ENCODE assay signal across 2 cellular contexts in the genomic region with DNA sequence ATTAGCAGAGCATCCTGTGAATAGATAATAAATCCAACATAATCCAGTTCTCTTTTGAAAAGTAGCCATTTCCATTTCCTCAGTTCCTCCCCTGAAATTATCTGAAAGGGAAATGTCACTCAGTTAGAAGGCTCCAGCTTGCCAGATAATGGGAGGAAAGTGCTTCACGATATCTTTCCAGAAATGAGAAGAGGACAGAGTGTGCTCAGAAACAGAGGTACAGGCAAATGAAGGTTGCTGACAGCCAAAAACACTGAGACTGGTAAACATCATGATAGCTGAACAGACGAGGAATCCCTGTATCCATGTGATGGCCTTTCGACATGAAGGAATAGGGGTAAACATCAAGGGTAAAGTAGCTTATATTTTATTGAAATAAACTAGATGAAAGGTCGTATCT.
TF ChIP-seq lines count a peak whose summit lies in the region.

No MANE protein-coding gene starts in this region.

TF ChIP-seq in HepG2, 621 proteins besides CTCF, POLR2A, EP300 and RAD21 (continued from another document):
- TF ChIP-seq, protein P1, sequence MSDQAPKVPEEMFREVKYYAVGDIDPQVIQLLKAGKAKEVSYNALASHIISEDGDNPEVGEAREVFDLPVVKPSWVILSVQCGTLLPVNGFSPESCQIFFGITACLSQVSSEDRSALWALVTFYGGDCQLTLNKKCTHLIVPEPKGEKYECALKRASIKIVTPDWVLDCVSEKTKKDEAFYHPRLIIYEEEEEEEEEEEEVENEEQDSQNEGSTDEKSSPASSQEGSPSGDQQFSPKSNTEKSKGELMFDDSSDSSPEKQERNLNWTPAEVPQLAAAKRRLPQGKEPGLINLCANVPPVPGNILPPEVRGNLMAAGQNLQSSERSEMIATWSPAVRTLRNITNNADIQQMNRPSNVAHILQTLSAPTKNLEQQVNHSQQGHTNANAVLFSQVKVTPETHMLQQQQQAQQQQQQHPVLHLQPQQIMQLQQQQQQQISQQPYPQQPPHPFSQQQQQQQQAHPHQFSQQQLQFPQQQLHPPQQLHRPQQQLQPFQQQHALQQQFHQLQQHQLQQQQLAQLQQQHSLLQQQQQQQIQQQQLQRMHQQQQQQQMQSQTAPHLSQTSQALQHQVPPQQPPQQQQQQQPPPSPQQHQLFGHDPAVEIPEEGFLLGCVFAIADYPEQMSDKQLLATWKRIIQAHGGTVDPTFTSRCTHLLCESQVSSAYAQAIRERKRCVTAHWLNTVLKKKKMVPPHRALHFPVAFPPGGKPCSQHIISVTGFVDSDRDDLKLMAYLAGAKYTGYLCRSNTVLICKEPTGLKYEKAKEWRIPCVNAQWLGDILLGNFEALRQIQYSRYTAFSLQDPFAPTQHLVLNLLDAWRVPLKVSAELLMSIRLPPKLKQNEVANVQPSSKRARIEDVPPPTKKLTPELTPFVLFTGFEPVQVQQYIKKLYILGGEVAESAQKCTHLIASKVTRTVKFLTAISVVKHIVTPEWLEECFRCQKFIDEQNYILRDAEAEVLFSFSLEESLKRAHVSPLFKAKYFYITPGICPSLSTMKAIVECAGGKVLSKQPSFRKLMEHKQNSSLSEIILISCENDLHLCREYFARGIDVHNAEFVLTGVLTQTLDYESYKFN (CRISPR knock-in tag; conservative IDR thresholded peaks at IDR 0.05) = no peak

TF ChIP-seq in GM23338, 12 proteins besides CTCF, POLR2A, EP300 and RAD21:
- TF ChIP-seq, protein P2, sequence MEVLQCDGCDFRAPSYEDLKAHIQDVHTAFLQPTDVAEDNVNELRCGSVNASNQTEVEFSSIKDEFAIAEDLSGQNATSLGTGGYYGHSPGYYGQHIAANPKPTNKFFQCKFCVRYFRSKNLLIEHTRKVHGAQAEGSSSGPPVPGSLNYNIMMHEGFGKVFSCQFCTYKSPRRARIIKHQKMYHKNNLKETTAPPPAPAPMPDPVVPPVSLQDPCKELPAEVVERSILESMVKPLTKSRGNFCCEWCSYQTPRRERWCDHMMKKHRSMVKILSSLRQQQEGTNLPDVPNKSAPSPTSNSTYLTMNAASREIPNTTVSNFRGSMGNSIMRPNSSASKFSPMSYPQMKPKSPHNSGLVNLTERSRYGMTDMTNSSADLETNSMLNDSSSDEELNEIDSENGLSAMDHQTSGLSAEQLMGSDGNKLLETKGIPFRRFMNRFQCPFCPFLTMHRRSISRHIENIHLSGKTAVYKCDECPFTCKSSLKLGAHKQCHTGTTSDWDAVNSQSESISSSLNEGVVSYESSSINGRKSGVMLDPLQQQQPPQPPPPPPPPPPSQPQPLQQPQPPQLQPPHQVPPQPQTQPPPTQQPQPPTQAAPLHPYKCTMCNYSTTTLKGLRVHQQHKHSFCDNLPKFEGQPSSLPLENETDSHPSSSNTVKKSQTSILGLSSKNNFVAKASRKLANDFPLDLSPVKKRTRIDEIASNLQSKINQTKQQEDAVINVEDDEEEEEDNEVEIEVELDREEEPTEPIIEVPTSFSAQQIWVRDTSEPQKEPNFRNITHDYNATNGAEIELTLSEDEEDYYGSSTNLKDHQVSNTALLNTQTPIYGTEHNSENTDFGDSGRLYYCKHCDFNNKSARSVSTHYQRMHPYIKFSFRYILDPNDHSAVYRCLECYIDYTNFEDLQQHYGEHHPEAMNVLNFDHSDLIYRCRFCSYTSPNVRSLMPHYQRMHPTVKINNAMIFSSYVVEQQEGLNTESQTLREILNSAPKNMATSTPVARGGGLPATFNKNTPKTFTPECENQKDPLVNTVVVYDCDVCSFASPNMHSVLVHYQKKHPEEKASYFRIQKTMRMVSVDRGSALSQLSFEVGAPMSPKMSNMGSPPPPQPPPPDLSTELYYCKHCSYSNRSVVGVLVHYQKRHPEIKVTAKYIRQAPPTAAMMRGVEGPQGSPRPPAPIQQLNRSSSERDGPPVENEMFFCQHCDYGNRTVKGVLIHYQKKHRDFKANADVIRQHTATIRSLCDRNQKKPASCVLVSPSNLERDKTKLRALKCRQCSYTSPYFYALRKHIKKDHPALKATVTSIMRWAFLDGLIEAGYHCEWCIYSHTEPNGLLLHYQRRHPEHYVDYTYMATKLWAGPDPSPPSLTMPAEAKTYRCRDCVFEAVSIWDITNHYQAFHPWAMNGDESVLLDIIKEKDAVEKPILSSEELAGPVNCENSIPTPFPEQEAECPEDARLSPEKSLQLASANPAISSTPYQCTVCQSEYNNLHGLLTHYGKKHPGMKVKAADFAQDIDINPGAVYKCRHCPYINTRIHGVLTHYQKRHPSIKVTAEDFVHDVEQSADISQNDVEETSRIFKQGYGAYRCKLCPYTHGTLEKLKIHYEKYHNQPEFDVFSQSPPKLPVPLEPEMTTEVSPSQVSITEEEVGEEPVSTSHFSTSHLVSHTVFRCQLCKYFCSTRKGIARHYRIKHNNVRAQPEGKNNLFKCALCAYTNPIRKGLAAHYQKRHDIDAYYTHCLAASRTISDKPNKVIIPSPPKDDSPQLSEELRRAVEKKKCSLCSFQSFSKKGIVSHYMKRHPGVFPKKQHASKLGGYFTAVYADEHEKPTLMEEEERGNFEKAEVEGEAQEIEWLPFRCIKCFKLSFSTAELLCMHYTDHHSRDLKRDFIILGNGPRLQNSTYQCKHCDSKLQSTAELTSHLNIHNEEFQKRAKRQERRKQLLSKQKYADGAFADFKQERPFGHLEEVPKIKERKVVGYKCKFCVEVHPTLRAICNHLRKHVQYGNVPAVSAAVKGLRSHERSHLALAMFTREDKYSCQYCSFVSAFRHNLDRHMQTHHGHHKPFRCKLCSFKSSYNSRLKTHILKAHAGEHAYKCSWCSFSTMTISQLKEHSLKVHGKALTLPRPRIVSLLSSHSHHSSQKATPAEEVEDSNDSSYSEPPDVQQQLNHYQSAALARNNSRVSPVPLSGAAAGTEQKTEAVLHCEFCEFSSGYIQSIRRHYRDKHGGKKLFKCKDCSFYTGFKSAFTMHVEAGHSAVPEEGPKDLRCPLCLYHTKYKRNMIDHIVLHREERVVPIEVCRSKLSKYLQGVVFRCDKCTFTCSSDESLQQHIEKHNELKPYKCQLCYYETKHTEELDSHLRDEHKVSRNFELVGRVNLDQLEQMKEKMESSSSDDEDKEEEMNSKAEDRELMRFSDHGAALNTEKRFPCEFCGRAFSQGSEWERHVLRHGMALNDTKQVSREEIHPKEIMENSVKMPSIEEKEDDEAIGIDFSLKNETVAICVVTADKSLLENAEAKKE (CRISPR knock-in tag; IDR thresholded peaks at IDR 0.05) = no peak
- TF ChIP-seq, protein P3, sequence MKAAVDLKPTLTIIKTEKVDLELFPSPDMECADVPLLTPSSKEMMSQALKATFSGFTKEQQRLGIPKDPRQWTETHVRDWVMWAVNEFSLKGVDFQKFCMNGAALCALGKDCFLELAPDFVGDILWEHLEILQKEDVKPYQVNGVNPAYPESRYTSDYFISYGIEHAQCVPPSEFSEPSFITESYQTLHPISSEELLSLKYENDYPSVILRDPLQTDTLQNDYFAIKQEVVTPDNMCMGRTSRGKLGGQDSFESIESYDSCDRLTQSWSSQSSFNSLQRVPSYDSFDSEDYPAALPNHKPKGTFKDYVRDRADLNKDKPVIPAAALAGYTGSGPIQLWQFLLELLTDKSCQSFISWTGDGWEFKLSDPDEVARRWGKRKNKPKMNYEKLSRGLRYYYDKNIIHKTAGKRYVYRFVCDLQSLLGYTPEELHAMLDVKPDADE (IDR thresholded peaks at IDR 0.05) = no peak
- TF ChIP-seq, protein P4, sequence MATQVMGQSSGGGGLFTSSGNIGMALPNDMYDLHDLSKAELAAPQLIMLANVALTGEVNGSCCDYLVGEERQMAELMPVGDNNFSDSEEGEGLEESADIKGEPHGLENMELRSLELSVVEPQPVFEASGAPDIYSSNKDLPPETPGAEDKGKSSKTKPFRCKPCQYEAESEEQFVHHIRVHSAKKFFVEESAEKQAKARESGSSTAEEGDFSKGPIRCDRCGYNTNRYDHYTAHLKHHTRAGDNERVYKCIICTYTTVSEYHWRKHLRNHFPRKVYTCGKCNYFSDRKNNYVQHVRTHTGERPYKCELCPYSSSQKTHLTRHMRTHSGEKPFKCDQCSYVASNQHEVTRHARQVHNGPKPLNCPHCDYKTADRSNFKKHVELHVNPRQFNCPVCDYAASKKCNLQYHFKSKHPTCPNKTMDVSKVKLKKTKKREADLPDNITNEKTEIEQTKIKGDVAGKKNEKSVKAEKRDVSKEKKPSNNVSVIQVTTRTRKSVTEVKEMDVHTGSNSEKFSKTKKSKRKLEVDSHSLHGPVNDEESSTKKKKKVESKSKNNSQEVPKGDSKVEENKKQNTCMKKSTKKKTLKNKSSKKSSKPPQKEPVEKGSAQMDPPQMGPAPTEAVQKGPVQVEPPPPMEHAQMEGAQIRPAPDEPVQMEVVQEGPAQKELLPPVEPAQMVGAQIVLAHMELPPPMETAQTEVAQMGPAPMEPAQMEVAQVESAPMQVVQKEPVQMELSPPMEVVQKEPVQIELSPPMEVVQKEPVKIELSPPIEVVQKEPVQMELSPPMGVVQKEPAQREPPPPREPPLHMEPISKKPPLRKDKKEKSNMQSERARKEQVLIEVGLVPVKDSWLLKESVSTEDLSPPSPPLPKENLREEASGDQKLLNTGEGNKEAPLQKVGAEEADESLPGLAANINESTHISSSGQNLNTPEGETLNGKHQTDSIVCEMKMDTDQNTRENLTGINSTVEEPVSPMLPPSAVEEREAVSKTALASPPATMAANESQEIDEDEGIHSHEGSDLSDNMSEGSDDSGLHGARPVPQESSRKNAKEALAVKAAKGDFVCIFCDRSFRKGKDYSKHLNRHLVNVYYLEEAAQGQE (IDR thresholded peaks at IDR 0.05; ENCODE audit: unreplicated experiment) = no peak
- TF ChIP-seq JUNB (IDR thresholded peaks at IDR 0.05; ENCODE audit: unreplicated experiment) (no peak), ZNF114 (CRISPR knock-in tag; IDR thresholded peaks at IDR 0.05) (no peak), EZH2phosphoT487 (IDR thresholded peaks at IDR 0.05; ENCODE audit: unreplicated experiment) (no peak), EZH2 (IDR thresholded peaks at IDR 0.05; ENCODE audit: low read depth, unreplicated experiment) (no peak), STAT1 (IDR thresholded peaks at IDR 0.05; ENCODE audit: unreplicated experiment) (no peak), ZNF331 (CRISPR knock-in tag; IDR thresholded peaks at IDR 0.05; ENCODE audit: low read depth) (no peak), NANOG (IDR thresholded peaks at IDR 0.05; ENCODE audit: borderline replicate concordance) (no peak), CREB1 (CRISPR knock-in tag; IDR thresholded peaks at IDR 0.05; ENCODE audit: low read depth) (no peak), POLR2AphosphoS5 (IDR thresholded peaks at IDR 0.05; ENCODE audit: low read depth) (no peak)
